In the genomic region with DNA sequence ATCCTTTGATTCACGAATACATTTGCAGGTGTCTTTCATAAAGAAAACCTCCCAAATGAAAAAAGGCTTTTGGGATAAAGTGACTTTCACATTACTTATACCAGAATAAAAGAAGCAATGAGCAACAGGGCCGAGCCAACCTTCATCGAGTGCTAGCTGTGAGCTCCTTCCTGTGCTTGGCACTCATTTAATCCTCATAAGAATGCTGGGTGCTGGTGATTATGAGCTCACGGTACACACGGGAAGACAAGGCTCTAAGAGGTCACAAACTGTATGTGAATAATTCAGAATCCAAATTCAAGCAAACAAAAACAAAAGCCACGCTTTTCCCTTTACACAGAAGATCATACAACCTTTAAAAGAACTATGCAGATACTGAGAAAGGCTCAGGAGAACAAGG, we compare ENCODE assay signal across 13 cellular contexts.
DNase-seq lines count a peak whose midpoint lies in the region; ATAC-seq and TF ChIP-seq lines count a peak whose summit lies in the region.
"Had no signal": no experiment of that assay in that cellular context is flagged by ENCODE, and none has a peak within 500 bp of the region (broad histone marks: within the 10 kb centered on the region; RNA-seq: fewer than 3 reads in every experiment).

No MANE protein-coding gene starts in this region.

- no peak for TF ChIP-seq CTCF in VCaP (conservative IDR thresholded peaks at IDR 0.05)
- TF ChIP-seq CTCF in dorsolateral prefrontal cortex (IDR thresholded peaks at IDR 0.05 in 54 of 56, conservative IDR thresholded peaks at IDR 0.05 in 2 of 56; ENCODE audit: low read depth in 1 of 56, partially characterized antibody in 56 of 56), result no peak

- H3K27ac ChIP-seq in VCaP (0 out of 2 replicates have a peak overlapping the region, but pooled peaks have one; percentile 8), dorsolateral prefrontal cortex (peak overlapping the region; percentile 14 to 97 (median 79))
- H3K27ac ChIP-seq: 22Rv1 had no signal

- no peak overlapping the region for H3K4me3 ChIP-seq in dorsolateral prefrontal cortex

- peak; percentile 42 for DNase-seq in NCI-H510A treated with DMSO at 0.1 percent for 48 hours (lab: John Stamatoyannopoulos, UW)
- no peak for DNase-seq in NCI-H510A (lab: John Stamatoyannopoulos, UW)
- no peak for DNase-seq in dorsolateral prefrontal cortex
- DNase-seq in superior temporal gyrus (ENCODE audit: extremely low spot score), result peak; percentile 45
- no peak for DNase-seq in NCI-H526 (lab: John Stamatoyannopoulos, UW)
- DNase-seq in cerebellum (ENCODE audit: low spot score), result no peak
- DNase-seq: GF-D8, NCI-H2081 treated with DMSO at 0.1 percent for 48 hours, NCI-H524 treated with DMSO at 0.1 percent for 48 hours, SIG-M5 had no signal

- H3K27me3 ChIP-seq in dorsolateral prefrontal cortex, result no peaks in the 10 kb centered on the region

- no peak for ATAC-seq in GM19324 (IDR thresholded peaks at IDR 0.05; ENCODE audit: low FRiP score, unreplicated experiment)

- intact Hi-C loops in dorsolateral prefrontal cortex (cut with DNase I), result loop anchor here (2.0 to 5.0 kb wide), 6 partner anchors 157 to 1018 kb away; a partner anchor contains a TSS

Comparison
In these comparisons a context has a peak if more than half of its experiments do, and no peak if none do; other contexts are left out.
1. DNase-seq: peak in NCI-H510A treated with DMSO at 0.1 percent for 48 hours (single experiment) and superior temporal gyrus (single experiment); none in NCI-H510A (single experiment), dorsolateral prefrontal cortex (0 of 10), NCI-H526 (0 of 2) and cerebellum (single experiment).